In the genomic region with DNA sequence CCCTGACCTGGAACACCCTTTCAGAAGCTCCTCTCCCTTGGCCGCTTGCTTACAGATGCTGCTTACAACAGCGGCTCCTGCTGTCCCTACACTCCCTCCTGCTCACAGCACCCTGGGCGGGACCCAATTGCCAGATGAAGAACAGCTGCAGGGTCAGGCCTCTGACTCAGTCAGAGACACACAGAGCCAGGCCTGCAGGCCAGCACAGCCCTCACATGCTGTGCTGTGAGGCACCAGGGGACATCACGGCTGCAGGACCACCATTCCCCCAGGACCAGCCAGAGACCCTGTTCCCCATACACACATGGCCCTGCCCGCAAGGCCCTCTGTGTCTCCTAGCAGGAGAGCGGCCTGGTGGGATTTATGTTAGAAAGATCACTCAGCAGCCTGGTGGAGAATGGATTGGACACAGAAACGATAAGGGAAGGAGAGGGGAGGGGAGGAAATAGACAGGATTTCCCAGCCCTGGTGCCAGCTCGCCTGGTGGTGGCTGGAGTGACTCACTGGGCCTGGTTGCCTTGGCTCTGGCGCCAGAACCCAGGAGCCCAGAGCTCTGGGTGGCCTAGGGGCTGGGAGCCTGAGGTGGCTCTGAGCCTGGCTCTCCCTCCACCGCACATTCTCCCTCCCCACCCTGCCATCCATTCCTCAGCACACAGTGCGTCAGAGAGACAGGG, we compare ENCODE assay signal across 8 cellular contexts. TPM values are rescaled to one million over a fixed set of nuclear protein-coding genes. Genes with fewer than 3 reads are reported as not detected.
DNase-seq lines count a peak whose midpoint lies in the region; TF ChIP-seq lines count a peak whose summit lies in the region.

No MANE protein-coding gene starts in this region.

- peak overlapping the region; percentile 71 for H3K4me2 ChIP-seq in skeletal muscle satellite cell (ENCODE audit: low read length)

- no peaks in the 10 kb centered on the region for H3K9me3 ChIP-seq in A673 (ENCODE audit: low read depth, low read length, poor library complexity, severe bottlenecking)
- no peaks in the 10 kb centered on the region for H3K9me3 ChIP-seq in skeletal muscle satellite cell (replicated peaks; ENCODE audit: low read length)

- H3K4me1 ChIP-seq in A673 (ENCODE audit: insufficient read depth, low read length, poor library complexity, severe bottlenecking) (no peaks in the 10 kb centered on the region), skeletal muscle satellite cell (ENCODE audit: control insufficient read depth, insufficient read depth, low read length) (peaks cover 65% of the 10 kb centered on the region)

- H3K4me3 ChIP-seq in A673 (ENCODE audit: low read depth, low read length, poor library complexity, severe bottlenecking) (no peak overlapping the region), astrocyte of the spinal cord (ENCODE audit: low read depth, low read length) (no peak overlapping the region), skeletal muscle satellite cell (ENCODE audit: low read length) (peak overlapping the region; percentile 26)

- CTCF ChIA-PET in A673 (lab: Charles Lee): no interaction called here

- DNase-seq in A673 (ENCODE audit: low spot score): peak; percentile 21
- peak; percentile 44 for DNase-seq in HuH-7 (ENCODE audit: low spot score)
- peak; percentile 90 for DNase-seq in astrocyte of the spinal cord (ENCODE audit: low read depth, low spot score)
- DNase-seq in hippocampal formation (lab: John Stamatoyannopoulos, UW): peak; percentile 22 to 25
- DNase-seq in iPS-NIHi11 (ENCODE audit: low spot score): no peak
- DNase-seq in ecto neural progenitor cell (ENCODE audit: low spot score): no peak
- DNase-seq in NCI-H1417 treated with DMSO at 0.1 percent for 48 hours (lab: John Stamatoyannopoulos, UW): no peak

- POLR2A ChIA-PET in A673 (lab: Charles Lee; ENCODE audit: low non-redundant PET): no interaction called here

- no peaks in the 10 kb centered on the region for H3K36me3 ChIP-seq in A673 (ENCODE audit: insufficient read depth, low read length, poor library complexity, severe bottlenecking)
- H3K36me3 ChIP-seq in skeletal muscle satellite cell (ENCODE audit: insufficient read depth, low read length): no peaks in the 10 kb centered on the region

- in situ Hi-C loops in astrocyte of the spinal cord (cut with HindIII; ENCODE audit: low sequenced_read_pairs): no loop called here

- H3K27ac ChIP-seq in A673 (ENCODE audit: low read depth, low read length, poor library complexity, severe bottlenecking): no peak overlapping the region

- H3K9ac ChIP-seq in skeletal muscle satellite cell (ENCODE audit: low read depth, low read length): peak overlapping the region; percentile 73

- intact Hi-C loops in A673 (cut with micrococcal nuclease; ENCODE audit: unreplicated experiment): no loop called here

- BruUV-seq in A673 (replicated peaks; lab: Mats Ljungman, UMichigan): no TSS peak

- TF ChIP-seq CTCF in A673 (conservative IDR thresholded peaks at IDR 0.05; ENCODE audit: low read depth, low read length) (no peak), astrocyte of the spinal cord (IDR thresholded peaks at IDR 0.05; ENCODE audit: low read depth, low read length) (peak; percentile 52)

- H3K27me3 ChIP-seq in A673 (replicated peaks; ENCODE audit: insufficient read depth, low read depth, low read length, poor library complexity) (no peaks in the 10 kb centered on the region), skeletal muscle satellite cell (ENCODE audit: control insufficient read depth, insufficient read depth, low read length) (no peaks in the 10 kb centered on the region)

RNA-seq across cellular contexts. Expression of a gene that starts 6.7 kb away (rescaled TPM):
- 4.3 and 7.0 TPM in 2 replicates for total RNA-seq in A673 (2021)
- 21.2 and 21.5 TPM in 2 replicates for total RNA-seq in skeletal muscle satellite cell (2012; rRNA removed)

RNA-seq across cellular contexts. Expression of a gene that starts 29.2 kb away (rescaled TPM):
- total RNA-seq in A673 (2021): not detected in 2 replicates
- not detected in 2 replicates for total RNA-seq in skeletal muscle satellite cell (2012; rRNA removed)

RNA-seq across cellular contexts. Expression of a gene that starts 39.3 kb away (rescaled TPM):
- total RNA-seq in A673 (2021): not detected in 2 replicates
- not detected in 2 replicates for total RNA-seq in skeletal muscle satellite cell (2012; rRNA removed)

RNA-seq across cellular contexts. Expression of a gene that starts 54.6 kb away (rescaled TPM):
- not detected in 2 replicates for total RNA-seq in A673 (2021)
- under 0.01 and 0.25 TPM in 2 replicates for total RNA-seq in skeletal muscle satellite cell (2012; rRNA removed)

Comparison
In these comparisons a context has a peak if more than half of its experiments do, and no peak if none do; other contexts are left out.
1. DNase-seq: peak in A673 (single experiment), HuH-7 (single experiment), astrocyte of the spinal cord (single experiment) and hippocampal formation (2 of 2); none in iPS-NIHi11 (single experiment), ecto neural progenitor cell (single experiment) and NCI-H1417 treated with DMSO at 0.1 percent for 48 hours (single experiment).